In the genomic region with DNA sequence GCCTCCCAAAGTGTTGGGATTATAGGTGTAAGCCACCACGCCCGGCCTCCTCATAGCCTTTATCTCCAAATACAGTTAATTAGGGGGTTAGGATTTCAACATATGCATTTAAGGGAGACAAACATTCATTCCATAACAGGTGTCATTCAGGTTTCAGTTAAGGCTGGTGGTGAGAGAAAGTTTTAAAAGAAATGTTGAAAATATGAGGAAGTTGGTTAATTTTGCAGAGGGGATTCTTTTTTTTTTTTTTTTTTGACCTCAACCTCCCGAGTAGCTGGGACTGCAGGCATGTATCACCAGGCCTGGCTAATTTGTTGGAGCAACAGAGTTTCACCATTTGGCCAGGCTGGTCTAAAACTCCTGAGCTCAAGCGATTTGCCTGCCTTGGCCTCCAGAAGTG, we compare ENCODE assay signal across 29 cellular contexts. TPM values are rescaled to one million over a fixed set of nuclear protein-coding genes. Genes with fewer than 3 reads are reported as not detected.
"Had no signal": no experiment of that assay in that cellular context is flagged by ENCODE, and none has a peak within 500 bp of the region (broad histone marks: within the 10 kb centered on the region; RNA-seq: fewer than 3 reads in every experiment).

No MANE protein-coding gene starts in this region.

- H3K4me1 Mint-ChIP-seq: activated CD4-positive, alpha-beta T cell treated with anti-CD3 and anti-CD28 coated beads for 36 hours; central memory CD8-positive, alpha-beta T cell had no signal

- H3K9me3 Mint-ChIP-seq: activated CD4-positive, alpha-beta memory T cell treated with anti-CD3 and anti-CD28 coated beads for 36 hours; activated CD4-positive, alpha-beta T cell treated with anti-CD3 and anti-CD28 coated beads, Interleukin-2, amount 10 ng/mL, durations not matched to agents 24 days and 14 days; activated T-cell treated with anti-CD3 and anti-CD28 coated beads, Interleukin-2, amount 50 U/mL, for 24 hours; activated T-cell treated with anti-CD3 and anti-CD28 coated beads, Interleukin-2, amount 50 U/mL, for 72 hours; central memory CD8-positive, alpha-beta T cell; endodermal cell had no signal

- H3K4me3 ChIP-seq: coronary artery, dorsolateral prefrontal cortex had no signal

- ATAC-seq: activated CD4-positive, alpha-beta T cell treated with anti-CD3 and anti-CD28 coated beads for 36 hours; activated CD8-positive, alpha-beta memory T cell treated with anti-CD3 and anti-CD28 coated beads, Interleukin-2, amount 10 ng/mL, durations not matched to agents 7 days and 5 days; activated CD8-positive, alpha-beta T cell treated with anti-CD3 and anti-CD28 coated beads, Interleukin-2, amount 10 ng/mL, durations not matched to agents 7 days and 5 days; activated T-cell treated with anti-CD3 and anti-CD28 coated beads, Interleukin-2, amount 50 U/mL, for 72 hours; esophagus mucosa had no signal

- H3K36me3 ChIP-seq: brain microvascular endothelial cell had no signal

- H3K27ac ChIP-seq: brain microvascular endothelial cell, coronary artery, dorsolateral prefrontal cortex had no signal

- H3K27me3 ChIP-seq: brain microvascular endothelial cell had no signal

- H3K36me3 Mint-ChIP-seq: activated CD4-positive, alpha-beta memory T cell treated with anti-CD3 and anti-CD28 coated beads for 36 hours; activated CD8-positive, alpha-beta memory T cell treated with anti-CD3 and anti-CD28 coated beads, Interleukin-2, amount 10 ng/mL, durations not matched to agents 7 days and 5 days; activated naive CD8-positive, alpha-beta T cell had no signal

- H3K27ac Mint-ChIP-seq: activated CD4-positive, alpha-beta memory T cell treated with anti-CD3 and anti-CD28 coated beads for 36 hours; activated CD4-positive, alpha-beta T cell treated with anti-CD3 and anti-CD28 coated beads for 36 hours; activated CD4-positive, alpha-beta T cell treated with anti-CD3 and anti-CD28 coated beads, Interleukin-2, amount 10 ng/mL, durations not matched to agents 24 days and 14 days; activated CD8-positive, alpha-beta memory T cell treated with anti-CD3 and anti-CD28 coated beads, Interleukin-2, amount 10 ng/mL, durations not matched to agents 7 days and 5 days; activated CD8-positive, alpha-beta T cell treated with anti-CD3 and anti-CD28 coated beads, Interleukin-2, amount 10 ng/mL, durations not matched to agents 7 days and 5 days; activated naive CD8-positive, alpha-beta T cell; activated T-cell treated with anti-CD3 and anti-CD28 coated beads, Interleukin-2, amount 50 U/mL, for 24 hours; activated T-cell treated with anti-CD3 and anti-CD28 coated beads, Interleukin-2, amount 50 U/mL, for 72 hours; dendritic cell treated with granulocyte-macrophage colony-stimulating factor and Interleukin-4, amounts not matched to agents 40 ng/mL and 50 ng/mL, for 4 days; endodermal cell had no signal

- DNase-seq: activated CD4-positive, alpha-beta memory T cell treated with anti-CD3 and anti-CD28 coated beads for 36 hours; activated CD4-positive, alpha-beta T cell treated with anti-CD3 and anti-CD28 coated beads for 36 hours; activated CD4-positive, alpha-beta T cell treated with anti-CD3 and anti-CD28 coated beads, Interleukin-2, amount 10 ng/mL, durations not matched to agents 24 days and 14 days; activated CD4-positive, CD25-positive, alpha-beta regulatory T cell; activated CD4-positive, CD25-positive, alpha-beta regulatory T cell treated with anti-CD3 and anti-CD28 coated beads, Interleukin-2, amount 50 U/mL, for 72 hours; activated CD8-positive, alpha-beta memory T cell treated with anti-CD3 and anti-CD28 coated beads, Interleukin-2, amount 10 ng/mL, durations not matched to agents 7 days and 5 days; activated CD8-positive, alpha-beta memory T cell treated with anti-CD3 and anti-CD28 coated beads, Interleukin-2, amount 50 U/mL, for 4 hours; activated CD8-positive, alpha-beta T cell treated with anti-CD3 and anti-CD28 coated beads, Interleukin-2, amount 10 ng/mL, durations not matched to agents 7 days and 5 days; activated effector memory CD4-positive, alpha-beta T cell treated with Interleukin-2 at 50 U/mL for 16 hours; activated gamma-delta T cell treated with Interleukin-2 at 50 U/mL for 16 hours; activated naive CD4-positive, alpha-beta T cell treated with anti-CD3 and anti-CD28 coated beads, Interleukin-2, amount 50 U/mL, for 16 hours; activated naive CD4-positive, alpha-beta T cell treated with Interleukin-2 at 50 U/mL for 16 hours; activated T-cell treated with anti-CD3 and anti-CD28 coated beads for 4 hours; activated T-cell treated with anti-CD3 and anti-CD28 coated beads, Interleukin-2, amount 50 U/mL, for 24 hours; activated T-cell treated with anti-CD3 and anti-CD28 coated beads, Interleukin-2, amount 50 U/mL, for 72 hours; amniotic stem cell; anterior cingulate cortex; brain microvascular endothelial cell; effector memory CD4-positive, alpha-beta T cell; endodermal cell; foreskin fibroblast; head of caudate nucleus; hippocampal formation had no signal

- H3K4me3 Mint-ChIP-seq: activated CD4-positive, alpha-beta memory T cell treated with anti-CD3 and anti-CD28 coated beads for 36 hours; activated CD4-positive, alpha-beta T cell treated with anti-CD3 and anti-CD28 coated beads for 36 hours; activated CD4-positive, alpha-beta T cell treated with anti-CD3 and anti-CD28 coated beads, Interleukin-2, amount 10 ng/mL, durations not matched to agents 24 days and 14 days; activated CD8-positive, alpha-beta memory T cell treated with anti-CD3 and anti-CD28 coated beads, Interleukin-2, amount 10 ng/mL, durations not matched to agents 7 days and 5 days; activated CD8-positive, alpha-beta T cell treated with anti-CD3 and anti-CD28 coated beads, Interleukin-2, amount 10 ng/mL, durations not matched to agents 7 days and 5 days; activated naive CD8-positive, alpha-beta T cell; activated T-cell treated with anti-CD3 and anti-CD28 coated beads, Interleukin-2, amount 50 U/mL, for 24 hours; activated T-cell treated with anti-CD3 and anti-CD28 coated beads, Interleukin-2, amount 50 U/mL, for 72 hours; central memory CD8-positive, alpha-beta T cell; dendritic cell treated with granulocyte-macrophage colony-stimulating factor and Interleukin-4, amounts not matched to agents 40 ng/mL and 50 ng/mL, for 4 days; endodermal cell had no signal

RNA-seq across cellular contexts. Expression of gene EBF4, which starts 12.5 kb away (rescaled TPM):
- total RNA-seq: activated CD8-positive, alpha-beta T cell treated with anti-CD3 and anti-CD28 coated beads, Interleukin-2, amount 10 ng/mL, durations not matched to agents 7 days and 5 days had no signal
